ENCODE assay signal across 35 cellular contexts in genomic region chr18:75395137-75395536, GRCh38. TPM values are rescaled to one million over a fixed set of nuclear protein-coding genes. Genes with fewer than 3 reads are reported as not detected.
"Had no signal": no experiment of that assay in that cellular context is flagged by ENCODE, and none has a peak within 500 bp of the region (broad histone marks: within the 10 kb centered on the region; RNA-seq: fewer than 3 reads in every experiment).

No MANE protein-coding gene starts in this region.

- H3K9me3 ChIP-seq: adrenal gland, body of pancreas, breast epithelium, MG63, SJCRH30 had no signal

- H3K36me3 ChIP-seq: adrenal gland, breast epithelium, MG63, SJCRH30 had no signal

- DNase-seq: activated CD4-positive, alpha-beta memory T cell treated with anti-CD3 and anti-CD28 coated beads for 36 hours; activated CD4-positive, alpha-beta T cell treated with anti-CD3 and anti-CD28 coated beads for 36 hours; activated CD4-positive, alpha-beta T cell treated with anti-CD3 and anti-CD28 coated beads, Interleukin-2, amount 10 ng/mL, durations not matched to agents 7 days and 5 days; activated CD8-positive, alpha-beta memory T cell treated with anti-CD3 and anti-CD28 coated beads, Interleukin-2, amount 50 U/mL, for 4 hours; activated gamma-delta T cell treated with Interleukin-2 at 50 U/mL for 16 hours; activated naive CD4-positive, alpha-beta T cell treated with anti-CD3 and anti-CD28 coated beads for 36 hours; activated T-cell treated with anti-CD3 and anti-CD28 coated beads for 4 hours; activated T-cell treated with anti-CD3 and anti-CD28 coated beads, Interleukin-2, amount 50 U/mL, for 4 hours; adrenal gland; body of pancreas; Kasumi-1; MG63; NCI-H1048; NCI-H1105 treated with DMSO at 0.1 percent for 48 hours; NCI-H1436; NCI-H1694; NCI-H1930; NCI-H2081 treated with DMSO at 0.1 percent for 48 hours; NCI-H345; NCI-H524 treated with DMSO at 0.1 percent for 48 hours; SHP77; SJCRH30; T1000 had no signal

- H3K27ac ChIP-seq: adrenal gland, body of pancreas, breast epithelium, SJCRH30, SK-N-MC had no signal

- H3K4me3 ChIP-seq: adrenal gland, body of pancreas, breast epithelium, MG63, SJCRH30, SK-N-MC had no signal

- ATAC-seq: activated CD4-positive, alpha-beta T cell treated with anti-CD3 and anti-CD28 coated beads for 36 hours; activated CD4-positive, CD25-positive, alpha-beta regulatory T cell treated with anti-CD3 and anti-CD28 coated beads, Interleukin-2, amount 50 U/mL, for 24 hours; activated naive CD4-positive, alpha-beta T cell treated with anti-CD3 and anti-CD28 coated beads, Interleukin-2, amount 50 U/mL, for 72 hours; activated T-cell treated with anti-CD3 and anti-CD28 coated beads, Interleukin-2, amount 50 U/mL, for 4 hours; body of pancreas; Panc1 had no signal

- H3K4me1 ChIP-seq: adrenal gland, body of pancreas, breast epithelium, SJCRH30 had no signal

- H3K27me3 ChIP-seq: adrenal gland, body of pancreas, breast epithelium, MG63, SJCRH30 had no signal

RNA-seq across cellular contexts. Expression of gene SMIM21, which starts 32.4 kb away (rescaled TPM):
- total RNA-seq: activated CD4-positive, alpha-beta memory T cell treated with anti-CD3 and anti-CD28 coated beads for 36 hours; activated CD4-positive, alpha-beta T cell treated with anti-CD3 and anti-CD28 coated beads for 36 hours; activated CD4-positive, alpha-beta T cell treated with anti-CD3 and anti-CD28 coated beads, Interleukin-2, amount 10 ng/mL, durations not matched to agents 7 days and 5 days; activated naive CD4-positive, alpha-beta T cell treated with anti-CD3 and anti-CD28 coated beads for 36 hours; activated naive CD4-positive, alpha-beta T cell treated with anti-CD3 and anti-CD28 coated beads, Interleukin-2, amount 50 U/mL, for 72 hours; activated T-cell treated with anti-CD3 and anti-CD28 coated beads, Interleukin-2, amount 50 U/mL, for 4 hours; activated T-helper 1 cell treated with anti-CD3 and anti-CD28 coated beads, Interleukin-12 subunit alpha, Interleukin-12 subunit beta, Interleukin-2, Interleukin-4 antibody, amounts not matched to agents 30 ng/mL and 10 ng/mL and 1 ng/mL, durations not matched to agents 14 hours and 24 hours and 36 hours; adrenal gland; astrocyte; body of pancreas; breast epithelium; cardiac septum; NCI-H460; RPMI7951; SJCRH30; T-helper 1 cell treated with Interleukin-12 subunit alpha and Interleukin-12 subunit beta and Interleukin-4 antibody, amounts not matched to agents 30 ng/mL and 1 ng/mL, for 36 hours; T-helper 2 cell treated with Interferon-gamma antibody and Interleukin-4, amounts not matched to agents 100 ng/mL and 5 ng/mL, for 36 hours had no signal
- polyA plus RNA-seq: adrenal gland had no signal
